In genomic region chr12:65408448-65408847, GRCh38 we compare ENCODE assay signal across 34 cellular contexts.
"Had no signal": no experiment of that assay in that cellular context is flagged by ENCODE, and none has a peak within 500 bp of the region (broad histone marks: within the 10 kb centered on the region; RNA-seq: fewer than 3 reads in every experiment).

No MANE protein-coding gene starts in this region.

- H3K4me3 Mint-ChIP-seq: activated B cell treated with CpG ODN at 0.5 μM for 24 hours; activated CD4-positive, alpha-beta memory T cell treated with anti-CD3 and anti-CD28 coated beads for 36 hours; activated CD4-positive, alpha-beta T cell treated with anti-CD3 and anti-CD28 coated beads, Interleukin-2, amount 10 ng/mL, durations not matched to agents 24 days and 14 days; activated CD8-positive, alpha-beta T cell treated with anti-CD3 and anti-CD28 coated beads for 36 hours; activated naive CD4-positive, alpha-beta T cell treated with anti-CD3 and anti-CD28 coated beads, Interleukin-2, amount 10 ng/mL, durations not matched to agents 7 days and 5 days; activated naive CD4-positive, alpha-beta T cell treated with anti-CD3 and anti-CD28 coated beads, Interleukin-2, amount 50 U/mL, for 24 hours; activated naive CD8-positive, alpha-beta T cell; activated naive CD8-positive, alpha-beta T cell treated with anti-CD3 and anti-CD28 coated beads, Interleukin-2, amount 10 ng/mL, durations not matched to agents 7 days and 5 days; activated naive CD8-positive, alpha-beta T cell treated with anti-CD3 and anti-CD28 coated beads, Interleukin-2, amount 50 U/mL, for 24 hours; activated T-cell treated with anti-CD3 and anti-CD28 coated beads, Interleukin-2, amount 50 U/mL, for 4 hours; activated T-cell treated with anti-CD3 and anti-CD28 coated beads, Interleukin-2, amount 50 U/mL, for 72 hours; activated T-helper 1 cell treated with anti-CD3 and anti-CD28 coated beads, Interleukin-12 subunit alpha, Interleukin-12 subunit beta, Interleukin-2, Interleukin-4 antibody, amounts not matched to agents 30 ng/mL and 10 ng/mL and 1 ng/mL, durations not matched to agents 14 hours and 24 hours and 36 hours; activated T-helper 17 cell treated with anti-CD3 and anti-CD28 coated beads, Interleukin-2, amount 50 U/mL, for 72 hours; brain; central memory CD8-positive, alpha-beta T cell; T-helper 1 cell treated with Interleukin-12 subunit alpha and Interleukin-12 subunit beta and Interleukin-4 antibody, amounts not matched to agents 30 μg/mL and 1 μg/mL, for 36 hours; T-helper 2 cell treated with Interferon-gamma antibody and Interleukin-4, amounts not matched to agents 5 μg/mL and 100 μg/mL, for 36 hours had no signal

- H3K4me1 ChIP-seq: ascending aorta had no signal

- H3K4me1 Mint-ChIP-seq: activated B cell treated with CpG ODN at 0.5 μM for 24 hours; activated CD4-positive, alpha-beta T cell treated with anti-CD3 and anti-CD28 coated beads, Interleukin-2, amount 10 ng/mL, durations not matched to agents 24 days and 14 days; activated naive CD4-positive, alpha-beta T cell treated with anti-CD3 and anti-CD28 coated beads, Interleukin-2, amount 10 ng/mL, durations not matched to agents 7 days and 5 days; activated naive CD4-positive, alpha-beta T cell treated with anti-CD3 and anti-CD28 coated beads, Interleukin-2, amount 50 U/mL, for 24 hours; activated naive CD8-positive, alpha-beta T cell treated with anti-CD3 and anti-CD28 coated beads, Interleukin-2, amount 10 ng/mL, durations not matched to agents 7 days and 5 days; activated naive CD8-positive, alpha-beta T cell treated with anti-CD3 and anti-CD28 coated beads, Interleukin-2, amount 50 U/mL, for 24 hours; activated T-helper 17 cell treated with anti-CD3 and anti-CD28 coated beads, Interleukin-2, amount 50 U/mL, for 72 hours; brain; central memory CD8-positive, alpha-beta T cell had no signal

- H3K27me3 Mint-ChIP-seq: activated B cell treated with CpG ODN at 0.5 μM for 24 hours; activated CD4-positive, alpha-beta memory T cell treated with anti-CD3 and anti-CD28 coated beads for 36 hours; activated CD4-positive, alpha-beta T cell treated with anti-CD3 and anti-CD28 coated beads, Interleukin-2, amount 10 ng/mL, durations not matched to agents 24 days and 14 days; activated CD8-positive, alpha-beta T cell treated with anti-CD3 and anti-CD28 coated beads for 36 hours; activated naive CD4-positive, alpha-beta T cell treated with anti-CD3 and anti-CD28 coated beads, Interleukin-2, amount 10 ng/mL, durations not matched to agents 7 days and 5 days; activated naive CD4-positive, alpha-beta T cell treated with anti-CD3 and anti-CD28 coated beads, Interleukin-2, amount 50 U/mL, for 24 hours; activated naive CD8-positive, alpha-beta T cell treated with anti-CD3 and anti-CD28 coated beads, Interleukin-2, amount 10 ng/mL, durations not matched to agents 7 days and 5 days; activated T-helper 17 cell treated with anti-CD3 and anti-CD28 coated beads, Interleukin-2, amount 50 U/mL, for 72 hours; brain; central memory CD8-positive, alpha-beta T cell had no signal

- H3K9me3 Mint-ChIP-seq: activated B cell treated with CpG ODN at 0.5 μM for 24 hours; activated CD4-positive, alpha-beta memory T cell treated with anti-CD3 and anti-CD28 coated beads for 36 hours; activated CD4-positive, alpha-beta T cell treated with anti-CD3 and anti-CD28 coated beads, Interleukin-2, amount 10 ng/mL, durations not matched to agents 24 days and 14 days; activated CD8-positive, alpha-beta T cell treated with anti-CD3 and anti-CD28 coated beads for 36 hours; activated naive CD4-positive, alpha-beta T cell treated with anti-CD3 and anti-CD28 coated beads, Interleukin-2, amount 10 ng/mL, durations not matched to agents 7 days and 5 days; activated naive CD8-positive, alpha-beta T cell treated with anti-CD3 and anti-CD28 coated beads, Interleukin-2, amount 50 U/mL, for 24 hours; activated T-cell treated with anti-CD3 and anti-CD28 coated beads, Interleukin-2, amount 50 U/mL, for 4 hours; activated T-cell treated with anti-CD3 and anti-CD28 coated beads, Interleukin-2, amount 50 U/mL, for 72 hours; activated T-helper 1 cell treated with anti-CD3 and anti-CD28 coated beads, Interleukin-12 subunit alpha, Interleukin-12 subunit beta, Interleukin-2, Interleukin-4 antibody, amounts not matched to agents 30 ng/mL and 10 ng/mL and 1 ng/mL, durations not matched to agents 14 hours and 24 hours and 36 hours; T-helper 1 cell treated with Interleukin-12 subunit alpha and Interleukin-12 subunit beta and Interleukin-4 antibody, amounts not matched to agents 30 μg/mL and 1 μg/mL, for 36 hours; T-helper 2 cell treated with Interferon-gamma antibody and Interleukin-4, amounts not matched to agents 5 μg/mL and 100 μg/mL, for 36 hours had no signal

- H3K27ac ChIP-seq: ascending aorta, cardiac muscle cell, VCaP had no signal

- H3K36me3 ChIP-seq: cardiac muscle cell had no signal

- H3K36me3 Mint-ChIP-seq: activated CD4-positive, alpha-beta memory T cell treated with anti-CD3 and anti-CD28 coated beads for 36 hours; activated naive CD4-positive, alpha-beta T cell treated with anti-CD3 and anti-CD28 coated beads, Interleukin-2, amount 10 ng/mL, durations not matched to agents 7 days and 5 days; activated naive CD4-positive, alpha-beta T cell treated with anti-CD3 and anti-CD28 coated beads, Interleukin-2, amount 50 U/mL, for 24 hours; activated naive CD8-positive, alpha-beta T cell; activated naive CD8-positive, alpha-beta T cell treated with anti-CD3 and anti-CD28 coated beads, Interleukin-2, amount 10 ng/mL, durations not matched to agents 7 days and 5 days; brain had no signal

- ATAC-seq: activated CD8-positive, alpha-beta T cell treated with anti-CD3 and anti-CD28 coated beads for 36 hours; activated naive CD8-positive, alpha-beta T cell treated with anti-CD3 and anti-CD28 coated beads, Interleukin-2, amount 50 U/mL, for 24 hours; activated T-cell treated with anti-CD3 and anti-CD28 coated beads, Interleukin-2, amount 50 U/mL, for 4 hours; activated T-cell treated with anti-CD3 and anti-CD28 coated beads, Interleukin-2, amount 50 U/mL, for 72 hours; activated T-helper 17 cell treated with anti-CD3 and anti-CD28 coated beads, Interleukin-2, amount 50 U/mL, for 72 hours had no signal

- H3K4me3 ChIP-seq: ascending aorta, cardiac muscle cell had no signal

- H3K27ac Mint-ChIP-seq: activated B cell treated with CpG ODN at 0.5 μM for 24 hours; activated CD4-positive, alpha-beta memory T cell treated with anti-CD3 and anti-CD28 coated beads for 36 hours; activated CD4-positive, alpha-beta T cell treated with anti-CD3 and anti-CD28 coated beads, Interleukin-2, amount 10 ng/mL, durations not matched to agents 24 days and 14 days; activated CD8-positive, alpha-beta T cell treated with anti-CD3 and anti-CD28 coated beads for 36 hours; activated naive CD4-positive, alpha-beta T cell treated with anti-CD3 and anti-CD28 coated beads, Interleukin-2, amount 10 ng/mL, durations not matched to agents 7 days and 5 days; activated naive CD4-positive, alpha-beta T cell treated with anti-CD3 and anti-CD28 coated beads, Interleukin-2, amount 50 U/mL, for 24 hours; activated naive CD8-positive, alpha-beta T cell; activated naive CD8-positive, alpha-beta T cell treated with anti-CD3 and anti-CD28 coated beads, Interleukin-2, amount 10 ng/mL, durations not matched to agents 7 days and 5 days; activated naive CD8-positive, alpha-beta T cell treated with anti-CD3 and anti-CD28 coated beads, Interleukin-2, amount 50 U/mL, for 24 hours; activated T-cell treated with anti-CD3 and anti-CD28 coated beads, Interleukin-2, amount 50 U/mL, for 72 hours; activated T-helper 1 cell treated with anti-CD3 and anti-CD28 coated beads, Interleukin-12 subunit alpha, Interleukin-12 subunit beta, Interleukin-2, Interleukin-4 antibody, amounts not matched to agents 30 ng/mL and 10 ng/mL and 1 ng/mL, durations not matched to agents 14 hours and 24 hours and 36 hours; activated T-helper 17 cell treated with anti-CD3 and anti-CD28 coated beads, Interleukin-2, amount 50 U/mL, for 72 hours; brain; T-helper 1 cell treated with Interleukin-12 subunit alpha and Interleukin-12 subunit beta and Interleukin-4 antibody, amounts not matched to agents 30 μg/mL and 1 μg/mL, for 36 hours; T-helper 2 cell treated with Interferon-gamma antibody and Interleukin-4, amounts not matched to agents 5 μg/mL and 100 μg/mL, for 36 hours had no signal

- DNase-seq: activated B cell treated with CpG ODN at 0.5 μM for 24 hours; activated CD4-positive, alpha-beta memory T cell treated with anti-CD3 and anti-CD28 coated beads for 36 hours; activated CD4-positive, alpha-beta T cell treated with anti-CD3 and anti-CD28 coated beads for 4 hours; activated CD4-positive, alpha-beta T cell treated with anti-CD3 and anti-CD28 coated beads, Interleukin-2, amount 10 ng/mL, durations not matched to agents 24 days and 14 days; activated CD4-positive, alpha-beta T cell treated with anti-CD3 and anti-CD28 coated beads, Interleukin-2, amount 50 U/mL, for 1 hour; activated CD4-positive, alpha-beta T cell treated with anti-CD3 and anti-CD28 coated beads, Interleukin-2, amount 50 U/mL, for 4 hours; activated CD4-positive, CD25-positive, alpha-beta regulatory T cell treated with anti-CD3 and anti-CD28 coated beads, Interleukin-2, amount 50 U/mL, for 72 hours; activated CD8-positive, alpha-beta memory T cell treated with anti-CD3 and anti-CD28 coated beads, Interleukin-2, amount 50 U/mL, for 4 hours; activated CD8-positive, alpha-beta T cell treated with anti-CD3 and anti-CD28 coated beads for 36 hours; activated gamma-delta T cell; activated naive CD4-positive, alpha-beta T cell treated with anti-CD3 and anti-CD28 coated beads, Interleukin-2, amount 10 ng/mL, durations not matched to agents 7 days and 5 days; activated naive CD4-positive, alpha-beta T cell treated with Interleukin-2 at 50 U/mL for 16 hours; activated naive CD8-positive, alpha-beta T cell treated with anti-CD3 and anti-CD28 coated beads, Interleukin-2, amount 10 ng/mL, durations not matched to agents 7 days and 5 days; activated naive CD8-positive, alpha-beta T cell treated with anti-CD3 and anti-CD28 coated beads, Interleukin-2, amount 50 U/mL, for 24 hours; activated T-cell treated with anti-CD3 and anti-CD28 coated beads for 4 hours; activated T-cell treated with anti-CD3 and anti-CD28 coated beads, Interleukin-2, amount 50 U/mL, for 1 hour; activated T-cell treated with anti-CD3 and anti-CD28 coated beads, Interleukin-2, amount 50 U/mL, for 4 hours; activated T-cell treated with anti-CD3 and anti-CD28 coated beads, Interleukin-2, amount 50 U/mL, for 72 hours; amygdala; anterior cingulate cortex; caudate nucleus; cerebellar nuclear complex; T-helper 9 cell had no signal

- H3K27me3 ChIP-seq: ascending aorta, cardiac muscle cell had no signal
